In genomic region chr6:144094731-144095133, GRCh38 we compare ENCODE assay signal across 8 cellular contexts. TPM values are rescaled to one million over a fixed set of nuclear protein-coding genes. Genes with fewer than 3 reads are reported as not detected.
DNase-seq lines count a peak whose midpoint lies in the region; ATAC-seq, FAIRE-seq and TF ChIP-seq lines count a peak whose summit lies in the region.

No MANE protein-coding gene starts in this region.

- no peak; the same call in 1 of the 2 replicates for ATAC-seq in HCT116
- peak; percentile 11 for ATAC-seq in stimulated activated naive CD8-positive, alpha-beta T cell treated with anti-CD3 and anti-CD28 coated beads, Interleukin-15, amount 100 ng/mL, for 72 hours
- ATAC-seq in HG03571 (IDR thresholded peaks at IDR 0.05; ENCODE audit: unreplicated experiment): no peak

- no peaks in the 10 kb centered on the region for H4K20me1 ChIP-seq in HCT116 (ENCODE audit: insufficient read depth)

- BruUV-seq in HCT116 (replicated peaks; lab: Mats Ljungman, UMichigan): no TSS peak

- TF ChIP-seq POLR2A in HCT116 (IDR thresholded peaks at IDR 0.05; ENCODE audit: borderline replicate concordance, extremely low read depth, insufficient read depth, insufficient read length) (no peak), H54 (IDR thresholded peaks at IDR 0.05; ENCODE audit: low read depth, low read length) (no peak)

- H3K27me3 Mint-ChIP-seq in activated CD4-positive, alpha-beta memory T cell treated with anti-CD3 and anti-CD28 coated beads, Interleukin-2, amount 10 ng/mL, durations not matched to agents 7 days and 5 days: no peaks in the 10 kb centered on the region
- H3K27me3 Mint-ChIP-seq in stimulated activated naive CD8-positive, alpha-beta T cell treated with anti-CD3 and anti-CD28 coated beads, Interleukin-15, amount 100 ng/mL, for 72 hours: no peaks in the 10 kb centered on the region

- H2AFZ ChIP-seq in HCT116 (ENCODE audit: low read depth, low read length, poor library complexity, severe bottlenecking): no peak overlapping the region

- H3K27me3 ChIP-seq in HCT116 (ENCODE audit: insufficient read depth, low read length) (no peaks in the 10 kb centered on the region), iPS DF 6.9 (ENCODE audit: control insufficient read depth, insufficient read depth, low read length) (no peaks in the 10 kb centered on the region)

- intact Hi-C loops in HCT116 (cut with micrococcal nuclease): no loop called here

- H3K4me1 ChIP-seq in HCT116 (ENCODE audit: control insufficient read depth in 1 of 2, insufficient read depth in 2 of 2, low read length in 2 of 2) (peaks cover 5 to 16% of the 10 kb centered on the region in 2 experiments; a peak in 3 of 4 replicates), iPS DF 6.9 (ENCODE audit: control insufficient read depth, insufficient read depth, low read length) (no peaks in the 10 kb centered on the region)

- no peaks in the 10 kb centered on the region for H3K9me3 Mint-ChIP-seq in activated CD4-positive, alpha-beta memory T cell treated with anti-CD3 and anti-CD28 coated beads, Interleukin-2, amount 10 ng/mL, durations not matched to agents 7 days and 5 days
- peaks cover 0 to 4% of the 10 kb centered on the region in 2 donors for H3K9me3 Mint-ChIP-seq in stimulated activated naive CD8-positive, alpha-beta T cell treated with anti-CD3 and anti-CD28 coated beads, Interleukin-15, amount 100 ng/mL, for 72 hours

- TF ChIP-seq RAD21 in HCT116 (IDR thresholded peaks at IDR 0.05; ENCODE audit: low read depth): no peak

- H3K4me3 ChIP-seq in HCT116 (replicated peaks in 1 of 2; ENCODE audit: low read depth in 1 of 2, low read length in 2 of 2) (peak overlapping the region; percentile 72 to 77), iPS DF 6.9 (ENCODE audit: low read length) (peak overlapping the region; percentile 89)

- H3K4me2 ChIP-seq in HCT116 (ENCODE audit: low read length): peak overlapping the region; percentile 87

- FAIRE-seq in H54 (lab: Jason Lieb, UNC): no peak

- peak overlapping the region; percentile 59 for H3K27ac ChIP-seq in HCT116 (ENCODE audit: low read depth, low read length)
- no peak overlapping the region for H3K27ac ChIP-seq in iPS DF 6.9 (ENCODE audit: low read length)

- DNase-seq in CD1c-positive myeloid dendritic cell (ENCODE audit: extremely low spot score) (peak; percentile 10), HCT116 (ENCODE audit: low read depth, low spot score) (no peak), iPS DF 6.9 (ENCODE audit: low read depth, low spot score) (no peak), H54 (ENCODE audit: insufficient read length, low spot score) (no peak), HuH-7.5 (ENCODE audit: low spot score) (no peak)
- DNase-seq in activated CD4-positive, alpha-beta memory T cell treated with anti-CD3 and anti-CD28 coated beads, Interleukin-2, amount 10 ng/mL, durations not matched to agents 7 days and 5 days: no peak
- DNase-seq in stimulated activated naive CD8-positive, alpha-beta T cell treated with anti-CD3 and anti-CD28 coated beads, Interleukin-15, amount 100 ng/mL, for 72 hours: no peak

- CTCF ChIA-PET in HCT116 (lab: Charles Lee): no interaction called here
- CTCF ChIA-PET in activated CD4-positive, alpha-beta memory T cell treated with anti-CD3 and anti-CD28 coated beads, Interleukin-2, amount 10 ng/mL, durations not matched to agents 7 days and 5 days (lab: Charles Lee): interaction anchor here (0.8 to 3.1 kb wide), 4 partner anchors 30 to 122 kb away, joined by 4 to 13 read pairs (median 6); no protein-coding TSS in a partner anchor

- POLR2A ChIA-PET in HCT116 (lab: Charles Lee): no interaction called here
- POLR2A ChIA-PET in activated CD4-positive, alpha-beta memory T cell treated with anti-CD3 and anti-CD28 coated beads, Interleukin-2, amount 10 ng/mL, durations not matched to agents 7 days and 5 days (lab: Charles Lee): interaction anchor here (0.9 to 5.0 kb wide), 16 partner anchors 10 to 251 kb away, joined by 3 to 73 read pairs (median 4); partner anchors contain the start of genes LTV1 and STX11

- H3K27ac Mint-ChIP-seq in activated CD4-positive, alpha-beta memory T cell treated with anti-CD3 and anti-CD28 coated beads, Interleukin-2, amount 10 ng/mL, durations not matched to agents 7 days and 5 days: peak overlapping the region; percentile 94
- H3K27ac Mint-ChIP-seq in stimulated activated naive CD8-positive, alpha-beta T cell treated with anti-CD3 and anti-CD28 coated beads, Interleukin-15, amount 100 ng/mL, for 72 hours: peak overlapping the region; percentile 98

- H3K36me3 Mint-ChIP-seq in activated CD4-positive, alpha-beta memory T cell treated with anti-CD3 and anti-CD28 coated beads, Interleukin-2, amount 10 ng/mL, durations not matched to agents 7 days and 5 days (ENCODE audit: low read depth): peaks cover 12% of the 10 kb centered on the region

- peaks cover 20% of the 10 kb centered on the region for H3K79me2 ChIP-seq in HCT116 (ENCODE audit: insufficient read depth, low read length)

- no CpG with 5 or more reads among the region's 19 CpGs for WGBS in iPS DF 6.9 (ENCODE audit: insufficient coverage, insufficient read length)

- H3K9me3 ChIP-seq in HCT116 (ENCODE audit: control insufficient read depth in 1 of 2, insufficient read depth in 1 of 2, low read depth in 1 of 2, low read length in 2 of 2) (no peaks in the 10 kb centered on the region), iPS DF 6.9 (ENCODE audit: control insufficient read depth, insufficient read depth, low read length) (no peaks in the 10 kb centered on the region)

- no peaks in the 10 kb centered on the region for H3K9me2 ChIP-seq in HCT116 (ENCODE audit: insufficient read depth)

- RAD21 ChIA-PET in HCT116 (lab: Charles Lee; ENCODE audit: low non-redundant PET in 1 of 2, low total read pairs in 2 of 2, uncharacterized antibody in 2 of 2, unreplicated experiment in 2 of 2): interaction anchor here in 1 of 2 experiments (1.0 kb wide), 1 partner anchor 192 kb away, joined by 6 read pairs; no protein-coding TSS in a partner anchor

- peak overlapping the region; percentile 88 for H3K4me3 Mint-ChIP-seq in activated CD4-positive, alpha-beta memory T cell treated with anti-CD3 and anti-CD28 coated beads, Interleukin-2, amount 10 ng/mL, durations not matched to agents 7 days and 5 days
- peak overlapping the region; percentile 90 to 92 for H3K4me3 Mint-ChIP-seq in stimulated activated naive CD8-positive, alpha-beta T cell treated with anti-CD3 and anti-CD28 coated beads, Interleukin-15, amount 100 ng/mL, for 72 hours

- H3K36me3 ChIP-seq in HCT116 (ENCODE audit: control insufficient read depth in 1 of 2, insufficient read depth in 2 of 2, low read length in 2 of 2) (no peaks in the 10 kb centered on the region), iPS DF 6.9 (ENCODE audit: control insufficient read depth, insufficient read depth, low read length) (no peaks in the 10 kb centered on the region)

- H3K9ac ChIP-seq in HCT116 (ENCODE audit: low read length): peak overlapping the region; percentile 75

- TF ChIP-seq CTCF in HCT116 (IDR thresholded peaks at IDR 0.05 in 2 of 3, conservative IDR thresholded peaks at IDR 0.05 in 1 of 3; ENCODE audit: borderline replicate concordance in 1 of 3, insufficient read depth in 1 of 3, low read depth in 2 of 3, low read length in 2 of 3): no peak

- H3K4me1 Mint-ChIP-seq in activated CD4-positive, alpha-beta memory T cell treated with anti-CD3 and anti-CD28 coated beads, Interleukin-2, amount 10 ng/mL, durations not matched to agents 7 days and 5 days: peaks cover 24% of the 10 kb centered on the region
- peaks cover 34% of the 10 kb centered on the region for H3K4me1 Mint-ChIP-seq in stimulated activated naive CD8-positive, alpha-beta T cell treated with anti-CD3 and anti-CD28 coated beads, Interleukin-15, amount 100 ng/mL, for 72 hours

TF ChIP-seq in HCT116, 20 proteins besides CTCF, POLR2A, EP300 and RAD21 (continues in another document):
- no peak for TF ChIP-seq EZH2 (IDR thresholded peaks at IDR 0.05)
- no peak for TF ChIP-seq ZNF274 (IDR thresholded peaks at IDR 0.05; ENCODE audit: low read depth, low read length)
- TF ChIP-seq SP1 (IDR thresholded peaks at IDR 0.05; ENCODE audit: low read depth): no peak
- TF ChIP-seq FOSL1 (IDR thresholded peaks at IDR 0.05; ENCODE audit: low read depth): no peak
- no peak for TF ChIP-seq SRF (IDR thresholded peaks at IDR 0.05; ENCODE audit: low read depth)
- no peak for TF ChIP-seq TCF7L2 (IDR thresholded peaks at IDR 0.05; ENCODE audit: borderline replicate concordance, extremely low read depth, insufficient read depth, insufficient read length)
- no peak for TF ChIP-seq SIN3A (IDR thresholded peaks at IDR 0.05; ENCODE audit: low read depth)
- TF ChIP-seq ZFX (IDR thresholded peaks at IDR 0.05): no peak
- no peak for TF ChIP-seq CEBPB (IDR thresholded peaks at IDR 0.05; ENCODE audit: low read depth)

RNA-seq across cellular contexts. Expression of gene SF3B5, which starts 0.6 kb away (rescaled TPM):
- 173 TPM for total RNA-seq in HCT116 (2021; ENCODE audit: unreplicated experiment)
- polyA plus RNA-seq in HCT116 (2012): 224 and 267 TPM in 2 replicates
- total RNA-seq in activated CD4-positive, alpha-beta memory T cell treated with anti-CD3 and anti-CD28 coated beads, Interleukin-2, amount 10 ng/mL, durations not matched to agents 7 days and 5 days: 100 to 1,000 TPM; 128 to 130 TPM

RNA-seq across cellular contexts. Expression of gene STX11, which starts 55.6 kb away (rescaled TPM):
- total RNA-seq in HCT116 (2021; ENCODE audit: unreplicated experiment): 0.69 TPM
- 0.57 and 0.65 TPM in 2 replicates for polyA plus RNA-seq in HCT116 (2012)
- 10 to 100 TPM; 23.8 to 25.0 TPM for total RNA-seq in activated CD4-positive, alpha-beta memory T cell treated with anti-CD3 and anti-CD28 coated beads, Interleukin-2, amount 10 ng/mL, durations not matched to agents 7 days and 5 days

Comparison
In these comparisons a context has a peak if more than half of its experiments do, and no peak if none do; other contexts are left out.
1. RNA of gene STX11, which starts 55.6 kb away (total RNA-seq): 23.8 to 25.0 TPM in activated CD4-positive, alpha-beta memory T cell treated with anti-CD3 and anti-CD28 coated beads, Interleukin-2, amount 10 ng/mL, durations not matched to agents 7 days and 5 days; 0.69 TPM in HCT116 (single experiment); every median in the first group is over 10 times any median in the second.